1 cellular context compared by ENCODE assay signal in the genomic region with DNA sequence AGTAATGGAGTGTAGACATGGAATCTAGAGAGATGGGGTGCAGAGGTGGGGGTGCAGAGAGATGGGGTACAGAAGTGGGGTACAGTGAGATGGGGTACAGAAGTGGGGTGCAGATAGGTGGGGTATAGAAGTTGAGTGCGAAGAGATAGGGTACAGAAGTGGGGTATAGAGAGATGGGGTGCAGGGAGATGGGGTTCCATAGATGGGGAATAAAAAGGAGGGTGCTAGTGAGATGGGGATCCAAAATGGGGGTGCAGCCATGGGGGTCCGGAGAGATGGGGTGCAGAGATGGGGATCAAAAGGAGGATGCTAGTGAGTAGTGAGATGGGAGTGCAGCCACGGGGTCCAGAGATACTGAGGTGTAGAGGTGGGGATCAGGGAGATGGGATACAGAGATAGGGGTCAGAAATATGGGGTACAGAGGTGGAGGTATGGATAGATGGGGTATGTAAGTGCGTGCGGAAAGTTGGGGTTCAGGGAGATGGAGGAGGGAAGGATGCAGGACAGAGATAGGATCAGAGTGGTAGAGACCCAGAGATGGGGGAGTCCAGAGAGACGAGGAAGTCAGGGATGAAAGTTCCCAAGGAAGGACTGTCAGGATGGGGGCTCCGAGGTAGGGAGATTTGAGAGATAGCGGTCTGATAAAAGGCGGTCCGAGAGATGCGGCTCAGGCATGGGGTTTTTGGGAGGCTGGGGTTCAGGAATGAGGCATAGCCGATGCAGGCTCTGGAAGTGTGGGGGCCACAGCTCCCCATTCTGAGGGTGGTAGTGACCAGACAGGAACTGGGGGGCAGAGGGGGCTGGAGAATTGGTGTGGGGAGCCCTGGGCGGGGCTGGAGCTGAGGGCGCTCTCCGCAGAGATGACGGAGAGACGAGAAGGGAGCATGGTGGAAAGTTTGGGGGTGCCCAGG.
TF ChIP-seq lines count a peak whose summit lies in the region.

No MANE protein-coding gene starts in this region.

TF ChIP-seq in endothelial cell of umbilical vein, 7 proteins besides CTCF, POLR2A, EP300 and RAD21:
- TF ChIP-seq GATA2 (IDR thresholded peaks at IDR 0.05; ENCODE audit: insufficient read depth, insufficient read length, low read depth, low read length), result no peak
- no peak for TF ChIP-seq JUN (IDR thresholded peaks at IDR 0.05; ENCODE audit: borderline replicate concordance, insufficient read depth, insufficient read length, low read depth)
- no peak for TF ChIP-seq FOS (IDR thresholded peaks at IDR 0.05; ENCODE audit: borderline replicate concordance, insufficient read depth, low read length)
- TF ChIP-seq MYC (IDR thresholded peaks at IDR 0.05; ENCODE audit: low read depth, low read length), result no peak
- TF ChIP-seq EZH2 (IDR thresholded peaks at IDR 0.05; ENCODE audit: borderline replicate concordance, low read depth, low read length, severe bottlenecking), result no peak
- TF ChIP-seq, protein P1, sequence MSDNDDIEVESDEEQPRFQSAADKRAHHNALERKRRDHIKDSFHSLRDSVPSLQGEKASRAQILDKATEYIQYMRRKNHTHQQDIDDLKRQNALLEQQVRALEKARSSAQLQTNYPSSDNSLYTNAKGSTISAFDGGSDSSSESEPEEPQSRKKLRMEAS (IDR thresholded peaks at IDR 0.05; ENCODE audit: insufficient read depth, insufficient read length), result no peak
- TF ChIP-seq POLR2AphosphoS5 (IDR thresholded peaks at IDR 0.05; ENCODE audit: insufficient read depth, low read depth, low read length), result no peak
